8 cellular contexts compared by ENCODE assay signal in genomic region chr16:89560413-89561194, GRCh38. TPM values are rescaled to one million over a fixed set of nuclear protein-coding genes. Genes with fewer than 3 reads are reported as not detected.
A peak's percentile ranks its signal among the peaks of the same experiment; 100 is the strongest.
DNase-seq lines count a peak whose midpoint lies in the region; ATAC-seq, FAIRE-seq and TF ChIP-seq lines count a peak whose summit lies in the region.

Gene RPL13, plus strand, starts transcription at chr16:89560682. Its CDS starts 278 bp downstream, at chr16:89560960.

- ATAC-seq in GM19035 (IDR thresholded peaks at IDR 0.05; ENCODE audit: unreplicated experiment) (peak; percentile 94), HG03354 (IDR thresholded peaks at IDR 0.05; ENCODE audit: poor library complexity, severe bottlenecking, unreplicated experiment) (peak; percentile 89)

- H3K9me1 ChIP-seq in keratinocyte (ENCODE audit: control insufficient read depth, extremely low read depth, insufficient read depth, low read length), result peaks cover 13% of the 10 kb centered on the region

- H3K4me3 ChIP-seq in AG10803 (ENCODE audit: low read length) (peak within 1 kb of the TSS; percentile 88), keratinocyte (ENCODE audit: control insufficient read depth in 2 of 3, extremely low read depth in 1 of 3, insufficient read depth in 2 of 3, low read depth in 1 of 3, low read length in 3 of 3) (peak within 1 kb of the TSS; percentile 78 to 100 (median 97))

- DNase-seq in AG10803 (ENCODE audit: low read depth), result peak; percentile 95
- DNase-seq in NCI-H510A (lab: John Stamatoyannopoulos, UW), result peak; percentile 86
- peak; percentile 88 for DNase-seq in activated CD4-positive, alpha-beta T cell treated with anti-CD3 and anti-CD28 coated beads for 1 hour
- DNase-seq in cerebellar nuclear complex (lab: John Stamatoyannopoulos, UW), result peak; percentile 47 to 73
- DNase-seq in keratinocyte (ENCODE audit: low read depth, low spot score), result peak; percentile 88
- DNase-seq in stimulated activated CD4-positive, alpha-beta T cell treated with anti-CD3 and anti-CD28 coated beads, Interleukin-12 subunit alpha, Interleukin-12 subunit beta, amount 100 ng/mL, for 48 hours (ENCODE audit: low read depth in 2 of 3, low spot score in 1 of 3), result peak; percentile 86 to 91 (median 90)

- H3K4me1 ChIP-seq in keratinocyte (ENCODE audit: control insufficient read depth, extremely low read depth, insufficient read depth, low read length), result peaks cover 48% of the 10 kb centered on the region

- H2AFZ ChIP-seq in keratinocyte (ENCODE audit: control insufficient read depth, low read length), result peak within 1 kb of the TSS; percentile 62

- H3K9ac ChIP-seq in keratinocyte (ENCODE audit: control insufficient read depth, extremely low read depth, insufficient read depth, low read length), result peak within 1 kb of the TSS; percentile 97

- dilution Hi-C loops in keratinocyte (cut with MboI; ENCODE audit: extremely low pct_ligation_motif_present, low sequenced_read_pairs), result no loop called here

- no peaks in the 10 kb centered on the region for H3K9me3 ChIP-seq in keratinocyte (ENCODE audit: control insufficient read depth, low read depth, low read length)

- peak within 1 kb of the TSS; percentile 99 for H3K4me2 ChIP-seq in keratinocyte (ENCODE audit: control insufficient read depth, extremely low read depth, insufficient read depth, low read depth, low read length)

- TF ChIP-seq CTCF in AG10803 (conservative IDR thresholded peaks at IDR 0.05; ENCODE audit: low read length), result no peak
- no peak for TF ChIP-seq CTCF in keratinocyte (optimal IDR thresholded peaks at IDR 0.05 in 1 of 3, IDR thresholded peaks at IDR 0.05 in 1 of 3, conservative IDR thresholded peaks at IDR 0.05 in 1 of 3; ENCODE audit: extremely low read depth in 1 of 3, insufficient read depth in 2 of 3, low read length in 3 of 3)

- H3K27me3 ChIP-seq in keratinocyte (ENCODE audit: control insufficient read depth, extremely low read depth, insufficient read depth, low read length), result no peaks in the 10 kb centered on the region

- peaks cover 39% of the 10 kb centered on the region for H3K79me2 ChIP-seq in keratinocyte (ENCODE audit: control insufficient read depth, insufficient read depth, low read length)

- peaks cover 41% of the 10 kb centered on the region for H4K20me1 ChIP-seq in keratinocyte (ENCODE audit: control insufficient read depth, extremely low read depth, insufficient read depth, low read length)

- peaks cover 26 to 41% of the 10 kb centered on the region in 2 experiments for H3K36me3 ChIP-seq in keratinocyte (ENCODE audit: control insufficient read depth in 2 of 2, extremely low read depth in 1 of 2, insufficient read depth in 2 of 2, low read length in 2 of 2)

- FAIRE-seq in keratinocyte (lab: Jason Lieb, UNC), result no peak

- H3K27ac ChIP-seq in keratinocyte (ENCODE audit: control insufficient read depth, insufficient read depth, low read length), result peak within 1 kb of the TSS; percentile 97

RNA-seq across cellular contexts. Expression of gene RPL13, which starts in this region (rescaled TPM):
- polyA plus RNA-seq in keratinocyte, result 1,741 to 3,736 TPM (median 2,095 TPM) in 3 replicates
- polyA plus RNA-seq in keratinocyte (2011; ENCODE audit: low read depth), result 556 TPM
- 1,111 and 3,827 TPM in 2 replicates for polyA plus RNA-seq in keratinocyte (2011; cell fraction: cytosol; rRNA removed)
- 583 and 788 TPM in 2 replicates for polyA plus RNA-seq in keratinocyte (2011; cell fraction: nucleus; rRNA removed)
- polyA plus RNA-seq in keratinocyte (2012; ENCODE audit: low replicate concordance), result 2,804 and 3,239 TPM in 2 replicates
- polyA minus RNA-seq in keratinocyte, result 563 to 886 TPM (median 708 TPM) in 3 replicates
- 5,316 TPM for polyA minus RNA-seq in keratinocyte (2011; cell fraction: cytosol; rRNA and poly(A)+ RNA removed)
- polyA minus RNA-seq in keratinocyte (2011; cell fraction: nucleus; rRNA and poly(A)+ RNA removed), result 452 and 678 TPM in 2 replicates

Comparison
In these comparisons a context has a peak if more than half of its experiments do, and no peak if none do; other contexts are left out.
1. Peak in every context shown above with its lines: DNase-seq, ATAC-seq, H3K4me3 ChIP-seq and H3K27ac ChIP-seq.